Comparison of ENCODE assay signal across 34 cellular contexts in genomic region chr17:7379134-7379533, GRCh38. TPM values are rescaled to one million over a fixed set of nuclear protein-coding genes. Genes with fewer than 3 reads are reported as not detected.
"Had no signal": no experiment of that assay in that cellular context is flagged by ENCODE, and none has a peak within 500 bp of the region (broad histone marks: within the 10 kb centered on the region; RNA-seq: fewer than 3 reads in every experiment).

No MANE protein-coding gene starts in this region.

- H3K9me3 Mint-ChIP-seq: natural killer cell had no signal

- H3K4me3 Mint-ChIP-seq: naive B cell; natural killer cell; stimulated activated memory B cell treated with anti-CD40 and anti-IgM and Interleukin-4, amounts not matched to agents 10 μg/mL and 1 μg/mL and 100 μg/mL, for 72 hours; stimulated activated naive CD8-positive, alpha-beta T cell treated with anti-CD3 and anti-CD28 coated beads, Interleukin-15, amount 100 ng/mL, for 72 hours had no signal

- ATAC-seq: natural killer cell; right lobe of liver; stimulated activated memory B cell treated with anti-CD40 and anti-IgM and Interleukin-4, amounts not matched to agents 10 μg/mL and 1 μg/mL and 100 μg/mL, for 72 hours; stimulated activated naive CD8-positive, alpha-beta T cell treated with anti-CD3 and anti-CD28 coated beads, Interleukin-15, amount 100 ng/mL, for 72 hours had no signal

- H3K36me3 ChIP-seq: left ventricle myocardium inferior, neural progenitor cell, neutrophil, ovary, right atrium auricular region, right lobe of liver, tibial nerve, uterus had no signal

- H3K27ac Mint-ChIP-seq: mesothelial cell of epicardium; naive B cell; natural killer cell; nephron progenitor cell; neural progenitor cell; progenitor cell of endocrine pancreas; stimulated activated memory B cell treated with anti-CD40 and anti-IgM and Interleukin-4, amounts not matched to agents 10 μg/mL and 1 μg/mL and 100 μg/mL, for 72 hours; stimulated activated naive CD8-positive, alpha-beta T cell treated with anti-CD3 and anti-CD28 coated beads, Interleukin-15, amount 100 ng/mL, for 72 hours; type B pancreatic cell had no signal

- H3K27ac ChIP-seq: neural progenitor cell, neutrophil, ovary, right atrium auricular region, right lobe of liver, tibial nerve, uterus had no signal

- H3K36me3 Mint-ChIP-seq: type B pancreatic cell had no signal

- H3K9me3 ChIP-seq: left ventricle myocardium inferior, neutrophil, ovary, right atrium auricular region, right lobe of liver, tibial nerve, uterus had no signal

- H3K4me3 ChIP-seq: left ventricle myocardium inferior, lung, neural progenitor cell, ovary, right atrium auricular region, right lobe of liver, smooth muscle cell, tibial nerve, uterus had no signal

- H3K27me3 ChIP-seq: ovary, right atrium auricular region, right lobe of liver, uterus had no signal

- H3K9ac ChIP-seq: neural progenitor cell had no signal

- H2AFZ ChIP-seq: neural progenitor cell had no signal

- DNase-seq: islet precursor cell; left ventricle myocardium inferior; mesendoderm; naive B cell; natural killer cell; nephron progenitor cell; occipital lobe; ovary; right lobe of liver; stimulated activated CD4-positive, alpha-beta T cell treated with anti-CD3 and anti-CD28 coated beads, Interleukin-1b, Interleukin-23, amount 100 ng/mL, for 48 hours; stimulated activated CD4-positive, alpha-beta T cell treated with anti-CD3 and anti-CD28 coated beads, Interleukin-2, amount 100 ng/mL, for 48 hours; stimulated activated CD4-positive, alpha-beta T cell treated with anti-CD3 and anti-CD28 coated beads, Interleukin-4, amount 100 ng/mL, for 4 hours; stimulated activated CD8-positive, alpha-beta memory T cell treated with anti-CD3 and anti-CD28 coated beads, Interleukin-4, amount 100 ng/mL, for 48 hours; stimulated activated naive CD4-positive, alpha-beta T cell treated with Interleukin-2 at 50 U/mL for 16 hours; stimulated activated naive CD8-positive, alpha-beta T cell treated with anti-CD3 and anti-CD28 coated beads, Interleukin-15, amount 100 ng/mL, for 72 hours; substantia nigra; uterus had no signal

- H3K4me2 ChIP-seq: neural progenitor cell, smooth muscle cell had no signal

RNA-seq across cellular contexts. Expression of gene TNK1, which starts 1.8 kb away (rescaled TPM):
- total RNA-seq: skeletal muscle tissue had no signal

RNA-seq across cellular contexts. Expression of gene TMEM95, which starts 24.2 kb away (rescaled TPM):
- total RNA-seq: kidney epithelial cell, left ventricle myocardium inferior, lower leg skin, lung, mononuclear cell, natural killer cell, occipital lobe, ovary, progenitor cell of endocrine pancreas, pulmonary artery endothelial cell, renal cortical epithelial cell, right atrium auricular region, right lobe of liver, skeletal muscle tissue, smooth muscle cell, tibial nerve, ureter, uterus had no signal
- polyA plus RNA-seq: lung, ovary, smooth muscle cell had no signal
